8 cellular contexts compared by ENCODE assay signal in genomic region chr4:39975488-39976089, GRCh38. TPM values are rescaled to one million over a fixed set of nuclear protein-coding genes. Genes with fewer than 3 reads are reported as not detected.
DNase-seq lines count a peak whose midpoint lies in the region; ATAC-seq and TF ChIP-seq lines count a peak whose summit lies in the region.

No MANE protein-coding gene starts in this region.

- in situ Hi-C loops in IMR-90 (cut with MboI; ENCODE audit: low sequenced_read_pairs) (loop anchor here (10.0 kb wide), 1 partner anchor 511 kb away; no protein-coding TSS in a partner anchor), mammary epithelial cell (cut with MboI; ENCODE audit: low sequenced_read_pairs in 2 of 2) (loop anchor here in 1 of 2 donors (10.0 kb wide), 1 partner anchor 511 kb away; no protein-coding TSS in a partner anchor)

- 0 out of 2 replicates have a peak overlapping the region, but pooled peaks have one; percentile 14 for H3K14ac ChIP-seq in IMR-90 (replicated peaks; ENCODE audit: low read depth, low read length)

- H3K36me3 Mint-ChIP-seq in naive B cell = no peaks in the 10 kb centered on the region

- H3K27ac ChIP-seq in IMR-90 (ENCODE audit: insufficient read depth, low read length) (no peak overlapping the region), mammary epithelial cell (ENCODE audit: insufficient read depth, low read depth, low read length) (peak overlapping the region; percentile 80)

- H3K4me1 ChIP-seq in BE2C = no peaks in the 10 kb centered on the region
- peaks cover 2% of the 10 kb centered on the region for H3K4me1 ChIP-seq in IMR-90 (ENCODE audit: control insufficient read depth, insufficient read depth, low read length)
- peaks cover 10% of the 10 kb centered on the region for H3K4me1 ChIP-seq in mammary epithelial cell (ENCODE audit: insufficient read depth, low read length)

- peaks cover 51% of the 10 kb centered on the region for H3K36me3 ChIP-seq in BE2C
- peaks cover 11% of the 10 kb centered on the region for H3K36me3 ChIP-seq in IMR-90 (ENCODE audit: control insufficient read depth, insufficient read depth, low read length)
- peaks cover 15% of the 10 kb centered on the region for H3K36me3 ChIP-seq in mammary epithelial cell (ENCODE audit: insufficient read depth, low read length)

- dilution Hi-C loops in IMR-90 (cut with HindIII; ENCODE audit: low sequenced_read_pairs, unreplicated experiment) (no loop called here), mammary epithelial cell (cut with HindIII; ENCODE audit: low sequenced_read_pairs) (no loop called here)

- no peak overlapping the region for H2BK120ac ChIP-seq in IMR-90 (ENCODE audit: low read depth, low read length)

- no peak for TF ChIP-seq RAD21 in IMR-90 (IDR thresholded peaks at IDR 0.05; ENCODE audit: low read length)

- no peak overlapping the region for H2BK15ac ChIP-seq in IMR-90 (ENCODE audit: low read depth, low read length)

- WGBS in IMR-90 (ENCODE audit: extremely low coverage in 2 of 2, insufficient read length in 1 of 2), 2 experiments = no CpG with 5 or more reads among the region's 4 CpGs
- WGBS in mammary epithelial cell (ENCODE audit: low coverage, missing lambda C conversion rate) = 78% methylated on average over 4 of the region's 4 CpGs

- peak overlapping the region; percentile 5; the same call in 1 of the 2 replicates for H3K4ac ChIP-seq in IMR-90 (ENCODE audit: low read depth, low read length)

- H3K79me2 ChIP-seq in mammary epithelial cell (ENCODE audit: insufficient read depth, low read length) = peaks cover 67% of the 10 kb centered on the region

- no peak overlapping the region for H4K8ac ChIP-seq in IMR-90 (ENCODE audit: low read depth in 2 of 2, low read length in 2 of 2)

- H2AK9ac ChIP-seq in IMR-90 (replicated peaks; ENCODE audit: low read depth, low read length, poor library complexity) = no peak overlapping the region

- H4K20me1 ChIP-seq in IMR-90 (ENCODE audit: insufficient read depth, low read length) (peaks cover 31% of the 10 kb centered on the region), mammary epithelial cell (ENCODE audit: insufficient read depth, low read length) (no peaks in the 10 kb centered on the region)

- TF ChIP-seq POLR2A in IMR-90 (IDR thresholded peaks at IDR 0.05; ENCODE audit: low read depth, low read length) = no peak

- no peak overlapping the region for H2BK20ac ChIP-seq in IMR-90 (ENCODE audit: low read depth, low read length)

- H2AK5ac ChIP-seq in IMR-90 (ENCODE audit: low read depth, low read length) = no peak overlapping the region

- no peak overlapping the region for H2BK5ac ChIP-seq in IMR-90 (ENCODE audit: low read depth, low read length, poor library complexity, severe bottlenecking)

- no peak overlapping the region for H3K56ac ChIP-seq in IMR-90 (ENCODE audit: extremely low read depth, insufficient read depth, low read length)

- H4K5ac ChIP-seq in IMR-90 (ENCODE audit: low read depth, low read length) = no peak overlapping the region

- H3K9ac ChIP-seq in IMR-90 (ENCODE audit: low read depth, low read length) (peak overlapping the region; percentile 9; the same call in 1 of the 2 replicates), mammary epithelial cell (ENCODE audit: insufficient read depth, low read length) (peak overlapping the region; percentile 83)

- no peaks in the 10 kb centered on the region for H3K9me3 Mint-ChIP-seq in naive B cell

- DNase-seq in BE2C (no peak), IMR-90 (peak; percentile 86), mammary epithelial cell (peak; percentile 43), naive B cell (no peak), SIG-M5 (lab: John Stamatoyannopoulos, UW) (no peak), Kasumi-1 (lab: John Stamatoyannopoulos, UW) (no peak), NCI-H1694 treated with DMSO at 0.1 percent for 48 hours (lab: John Stamatoyannopoulos, UW) (no peak)

- BruUV-seq in IMR-90 (replicated peaks; lab: Mats Ljungman, UMichigan) (TSS peak; percentile 8), mammary epithelial cell (replicated peaks; lab: Mats Ljungman, UMichigan) (no TSS peak)

- no peak overlapping the region for H3K18ac ChIP-seq in IMR-90 (ENCODE audit: low read depth, low read length)

- H3K79me1 ChIP-seq in IMR-90 (ENCODE audit: low read depth in 1 of 2, low read length in 2 of 2) = peaks cover 8 to 44% of the 10 kb centered on the region in 2 experiments; a peak in 3 of 4 replicates

- H4K91ac ChIP-seq in IMR-90 (ENCODE audit: insufficient read depth, low read depth, low read length) = no peak overlapping the region

- ATAC-seq in IMR-90 (ENCODE audit: low read depth) (no peak), naive B cell (ENCODE audit: low read depth in 2 of 2) (no peak), HG03095 (IDR thresholded peaks at IDR 0.05; ENCODE audit: unreplicated experiment) (no peak)

- H3K9me3 ChIP-seq in BE2C (no peaks in the 10 kb centered on the region), IMR-90 (ENCODE audit: control insufficient read depth, insufficient read depth, low read length) (no peaks in the 10 kb centered on the region), mammary epithelial cell (replicated peaks; ENCODE audit: insufficient read depth, low read length) (no peaks in the 10 kb centered on the region)

- H2AFZ ChIP-seq in IMR-90 (replicated peaks; ENCODE audit: low read length, poor library complexity) (no peak overlapping the region), mammary epithelial cell (ENCODE audit: low read depth, low read length) (no peak overlapping the region)

- peak overlapping the region in 4 of 6 donors; percentile 32 to 88 (median 72) for H3K27ac Mint-ChIP-seq in naive B cell

- CTCF ChIA-PET in IMR-90 (lab: Yijun Ruan, JAX) (interaction anchor here (1.6 kb wide), 1 partner anchor 506 kb away, joined by 4 read pairs; no protein-coding TSS in a partner anchor), mammary epithelial cell (lab: Charles Lee; ENCODE audit: low non-redundant PET) (no interaction called here)

- H3K4me1 Mint-ChIP-seq in naive B cell = peaks cover 20 to 38% (median 34%) of the 10 kb centered on the region in 3 donors

- peaks cover 12% of the 10 kb centered on the region for H3K9me1 ChIP-seq in IMR-90 (ENCODE audit: insufficient read depth, low read length)

- no peaks in the 10 kb centered on the region for H3K27me3 Mint-ChIP-seq in naive B cell

- H3K4me3 ChIP-seq in BE2C (ENCODE audit: low read depth, low read length) (peak overlapping the region; percentile 90), IMR-90 (ENCODE audit: insufficient read depth, low read depth, low read length) (no peak overlapping the region), mammary epithelial cell (replicated peaks in 1 of 3; ENCODE audit: insufficient read depth in 1 of 3, low read depth in 2 of 3, low read length in 3 of 3) (peak overlapping the region; percentile 85 to 96 (median 87))

- TF ChIP-seq CTCF in BE2C (IDR thresholded peaks at IDR 0.05; ENCODE audit: low read depth, low read length) = no peak
- no peak for TF ChIP-seq CTCF in IMR-90 (conservative IDR thresholded peaks at IDR 0.05; ENCODE audit: low read depth, low read length)
- no peak for TF ChIP-seq CTCF in mammary epithelial cell (conservative IDR thresholded peaks at IDR 0.05 in 1 of 2, IDR thresholded peaks at IDR 0.05 in 1 of 2; ENCODE audit: extremely low read depth in 1 of 2, insufficient read depth in 1 of 2, low read depth in 1 of 2, low read length in 2 of 2)

- intact Hi-C loops in IMR-90 (cut with micrococcal nuclease) = loop anchor here (1.0 to 5.0 kb wide), 4 partner anchors 82 to 506 kb away; partner anchors contain the start of genes N4BP2 and SMIM14
- intact Hi-C loops in mammary epithelial cell (cut with micrococcal nuclease) = loop anchor here (1.0 to 10.0 kb wide), 7 partner anchors 82 to 506 kb away; partner anchors contain the start of genes SMIM14 and UGDH

- peak overlapping the region in 7 of 8 donors; percentile 77 to 94 (median 85) for H3K4me3 Mint-ChIP-seq in naive B cell

- H3K4me2 ChIP-seq in IMR-90 (ENCODE audit: low read depth, low read length) (peak overlapping the region; percentile 100), mammary epithelial cell (ENCODE audit: insufficient read depth, low read depth, low read length) (peak overlapping the region; percentile 91)

- H3K23ac ChIP-seq in IMR-90 (ENCODE audit: low read depth, low read length) = no peak overlapping the region; the same call in none of the 2 replicates

- POLR2A ChIA-PET in IMR-90 (lab: Charles Lee; ENCODE audit: unreplicated experiment) = no interaction called here

- H3K27me3 ChIP-seq in BE2C (no peaks in the 10 kb centered on the region), IMR-90 (ENCODE audit: control insufficient read depth, insufficient read depth, low read length) (no peaks in the 10 kb centered on the region), mammary epithelial cell (ENCODE audit: insufficient read depth, low read length) (no peaks in the 10 kb centered on the region)

TF ChIP-seq in IMR-90, 13 proteins besides CTCF, POLR2A, EP300 and RAD21 (continues in another document):
- TF ChIP-seq, protein P1, sequence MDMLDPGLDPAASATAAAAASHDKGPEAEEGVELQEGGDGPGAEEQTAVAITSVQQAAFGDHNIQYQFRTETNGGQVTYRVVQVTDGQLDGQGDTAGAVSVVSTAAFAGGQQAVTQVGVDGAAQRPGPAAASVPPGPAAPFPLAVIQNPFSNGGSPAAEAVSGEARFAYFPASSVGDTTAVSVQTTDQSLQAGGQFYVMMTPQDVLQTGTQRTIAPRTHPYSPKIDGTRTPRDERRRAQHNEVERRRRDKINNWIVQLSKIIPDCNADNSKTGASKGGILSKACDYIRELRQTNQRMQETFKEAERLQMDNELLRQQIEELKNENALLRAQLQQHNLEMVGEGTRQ (IDR thresholded peaks at IDR 0.05; ENCODE audit: low read depth, low read length) = no peak
- TF ChIP-seq ELK1 (IDR thresholded peaks at IDR 0.05; ENCODE audit: borderline replicate concordance, low read depth, low read length) (no peak), FOS (IDR thresholded peaks at IDR 0.05; ENCODE audit: low read depth, low read length) (peak; percentile 21; the same call in 1 of the 2 replicates), MAFK (IDR thresholded peaks at IDR 0.05; ENCODE audit: low read depth, low read length) (peak; percentile 89)

RNA-seq across cellular contexts. Expression of gene PDS5A, which starts 2.1 kb away (rescaled TPM):
- 28.3 TPM for polyA plus RNA-seq in BE2C (2012; ENCODE audit: insufficient read depth, insufficient read length, low read depth)
- total RNA-seq in IMR-90 (2012; rRNA removed) (33.5 and 53.0 TPM in 2 replicates), mammary epithelial cell (10 to 100 TPM; 72.2 to 78.5 TPM)
- polyA plus RNA-seq in IMR-90 (2012; rRNA removed) (12.3 and 16.3 TPM in 2 replicates), mammary epithelial cell (31.8 TPM), naive B cell (ENCODE audit: low read depth in 6 of 6) (10 to 100 TPM; 34.6 to 58.1 (median 41.0) TPM)
- 2.4 and 4.1 TPM in 2 replicates for polyA plus RNA-seq in IMR-90 (2012; cell fraction: cytosol; rRNA removed)
- 3.2 and 17.5 TPM in 2 replicates for polyA plus RNA-seq in IMR-90 (2012; cell fraction: nucleus; rRNA removed; ENCODE audit: low replicate concordance)
- 170 TPM for polyA minus RNA-seq in mammary epithelial cell

Comparison
In these comparisons a context has a peak if more than half of its experiments do, and no peak if none do; other contexts are left out.
1. DNase-seq: peak in IMR-90 (single experiment) and mammary epithelial cell (single experiment); none in BE2C (single experiment), naive B cell (single experiment), SIG-M5 (single experiment), Kasumi-1 (0 of 2) and NCI-H1694 treated with DMSO at 0.1 percent for 48 hours (single experiment).